Comparison of ENCODE assay signal across 26 cellular contexts in the genomic region with DNA sequence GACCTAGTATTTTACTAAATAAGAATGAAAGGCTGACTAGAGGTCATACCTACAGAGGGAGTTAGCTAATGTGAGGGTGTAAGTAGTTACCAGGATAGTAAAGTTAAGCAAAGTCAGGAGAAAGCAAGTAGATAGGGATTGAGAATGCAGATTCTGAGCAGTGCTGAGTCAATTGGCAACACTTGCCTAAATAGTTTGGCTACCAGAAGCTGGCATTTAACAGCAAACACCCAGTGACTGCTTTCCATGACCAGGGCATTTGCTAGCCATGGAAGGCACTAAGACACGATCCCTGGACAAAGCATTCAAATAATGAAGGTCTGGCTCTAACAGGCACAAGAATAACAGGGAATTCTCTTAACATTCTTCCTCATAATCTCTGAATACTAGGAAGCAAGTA.
"Had no signal": no experiment of that assay in that cellular context is flagged by ENCODE, and none has a peak within 500 bp of the region (broad histone marks: within the 10 kb centered on the region; RNA-seq: fewer than 3 reads in every experiment).

No MANE protein-coding gene starts in this region.

- DNase-seq: activated CD4-positive, alpha-beta T cell treated with anti-CD3 and anti-CD28 coated beads, Interleukin-2, amount 10 ng/mL, durations not matched to agents 24 days and 14 days; activated CD8-positive, alpha-beta T cell treated with anti-CD3 and anti-CD28 coated beads for 36 hours; activated naive CD4-positive, alpha-beta T cell; activated naive CD8-positive, alpha-beta T cell treated with anti-CD3 and anti-CD28 coated beads for 36 hours; activated T-cell treated with anti-CD3 and anti-CD28 coated beads, Interleukin-2, amount 50 U/mL, for 72 hours; effector memory CD8-positive, alpha-beta T cell; foreskin keratinocyte; left lung; naive B cell; nephron progenitor cell; ovary; stimulated activated CD4-positive, alpha-beta T cell treated with anti-CD3 and anti-CD28 coated beads, Interleukin-15, amount 100 ng/mL, for 24 hours; stimulated activated CD4-positive, alpha-beta T cell treated with anti-CD3 and anti-CD28 coated beads, Interleukin-2, amount 100 ng/mL, for 24 hours; stimulated activated naive CD4-positive, alpha-beta T cell treated with Interleukin-2 at 50 U/mL for 16 hours; T-helper 17 cell; T1000; WERI-Rb-1 had no signal

- H3K36me3 ChIP-seq: ovary had no signal

- H3K9me3 Mint-ChIP-seq: activated CD4-positive, alpha-beta T cell treated with anti-CD3 and anti-CD28 coated beads, Interleukin-2, amount 10 ng/mL, durations not matched to agents 24 days and 14 days; activated CD8-positive, alpha-beta T cell treated with anti-CD3 and anti-CD28 coated beads for 36 hours; activated naive CD8-positive, alpha-beta T cell treated with anti-CD3 and anti-CD28 coated beads for 36 hours; activated T-cell treated with anti-CD3 and anti-CD28 coated beads, Interleukin-2, amount 50 U/mL, for 72 hours; brain; effector memory CD8-positive, alpha-beta T cell; mesothelial cell of epicardium; naive B cell; nephron progenitor cell had no signal

- H3K27ac Mint-ChIP-seq: activated CD4-positive, alpha-beta T cell treated with anti-CD3 and anti-CD28 coated beads, Interleukin-2, amount 10 ng/mL, durations not matched to agents 24 days and 14 days; activated naive CD8-positive, alpha-beta T cell treated with anti-CD3 and anti-CD28 coated beads for 36 hours; activated T-cell treated with anti-CD3 and anti-CD28 coated beads, Interleukin-2, amount 50 U/mL, for 72 hours; brain; mesothelial cell of epicardium had no signal

- H3K27me3 Mint-ChIP-seq: activated CD4-positive, alpha-beta T cell treated with anti-CD3 and anti-CD28 coated beads, Interleukin-2, amount 10 ng/mL, durations not matched to agents 24 days and 14 days; activated CD8-positive, alpha-beta T cell treated with anti-CD3 and anti-CD28 coated beads for 36 hours; activated naive CD8-positive, alpha-beta T cell treated with anti-CD3 and anti-CD28 coated beads for 36 hours; brain; effector memory CD8-positive, alpha-beta T cell; naive B cell; progenitor cell of endocrine pancreas; T-helper 17 cell had no signal

- H3K9me3 ChIP-seq: ascending aorta, left lung, ovary, tibial nerve had no signal

- ATAC-seq: activated CD4-positive, CD25-positive, alpha-beta regulatory T cell treated with anti-CD3 and anti-CD28 coated beads, Interleukin-2, amount 50 U/mL, for 24 hours; activated CD8-positive, alpha-beta T cell treated with anti-CD3 and anti-CD28 coated beads for 36 hours; activated T-cell treated with anti-CD3 and anti-CD28 coated beads, Interleukin-2, amount 50 U/mL, for 72 hours; effector memory CD8-positive, alpha-beta T cell; esophagus mucosa; foreskin keratinocyte; left lung; SK-N-SH treated with all-trans-retinoic acid at 6 μM for 48 hours; T-helper 17 cell had no signal

- H3K27ac ChIP-seq: ascending aorta, coronary artery, foreskin keratinocyte, left lung, ovary, tibial nerve, WERI-Rb-1 had no signal

- H3K4me1 Mint-ChIP-seq: brain, mesothelial cell of epicardium, naive B cell, nephron progenitor cell had no signal

- H3K4me3 ChIP-seq: ascending aorta, coronary artery, left lung, ovary, tibial nerve had no signal

- H3K4me1 ChIP-seq: ascending aorta, foreskin keratinocyte, left lung, tibial nerve had no signal

- H3K4me3 Mint-ChIP-seq: activated CD4-positive, alpha-beta T cell treated with anti-CD3 and anti-CD28 coated beads, Interleukin-2, amount 10 ng/mL, durations not matched to agents 24 days and 14 days; activated CD8-positive, alpha-beta T cell treated with anti-CD3 and anti-CD28 coated beads for 36 hours; activated naive CD8-positive, alpha-beta T cell treated with anti-CD3 and anti-CD28 coated beads for 36 hours; activated T-cell treated with anti-CD3 and anti-CD28 coated beads, Interleukin-2, amount 50 U/mL, for 72 hours; brain; effector memory CD8-positive, alpha-beta T cell; mesothelial cell of epicardium; naive B cell; nephron progenitor cell; T-helper 17 cell had no signal

- H3K27me3 ChIP-seq: ascending aorta, foreskin keratinocyte, left lung, ovary, tibial nerve had no signal
